8 cellular contexts compared by ENCODE assay signal in the genomic region with DNA sequence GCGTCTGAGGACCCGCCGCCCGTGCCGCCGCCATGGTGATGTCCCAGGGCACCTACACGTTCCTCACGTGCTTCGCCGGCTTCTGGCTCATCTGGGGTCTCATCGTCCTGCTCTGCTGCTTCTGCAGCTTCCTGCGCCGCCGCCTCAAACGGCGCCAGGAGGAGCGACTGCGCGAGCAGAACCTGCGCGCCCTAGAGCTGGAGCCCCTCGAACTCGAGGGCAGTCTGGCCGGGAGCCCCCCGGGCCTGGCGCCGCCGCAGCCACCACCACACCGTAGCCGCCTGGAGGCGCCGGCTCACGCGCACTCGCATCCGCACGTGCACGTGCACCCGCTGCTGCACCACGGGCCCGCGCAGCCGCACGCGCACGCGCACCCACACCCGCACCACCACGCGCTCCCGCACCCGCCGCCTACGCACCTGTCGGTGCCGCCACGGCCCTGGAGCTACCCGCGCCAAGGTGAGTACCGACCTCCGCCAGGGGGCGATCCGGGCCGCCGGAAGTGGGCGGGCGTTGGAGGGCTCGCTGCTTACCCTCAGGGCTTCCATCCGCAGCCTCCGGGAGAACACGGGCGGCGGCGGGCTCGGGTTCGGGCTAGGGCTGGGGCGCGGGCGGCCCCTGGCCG. TPM values are rescaled to one million over a fixed set of nuclear protein-coding genes. Genes with fewer than 3 reads are reported as not detected.
DNase-seq lines count a peak whose midpoint lies in the region; ATAC-seq and TF ChIP-seq lines count a peak whose summit lies in the region.

No MANE protein-coding gene starts in this region.

- no peaks in the 10 kb centered on the region for H3K36me3 Mint-ChIP-seq in T-helper 2 cell treated with Interferon-gamma antibody and Interleukin-4, amounts not matched to agents 5 μg/mL and 100 μg/mL, for 36 hours (ENCODE audit: low read depth)

- TF ChIP-seq CTCF in GM12875 (IDR thresholded peaks at IDR 0.05; ENCODE audit: borderline replicate concordance, insufficient read depth, low read depth, low read length): peak; percentile 88

- H3K36me3 ChIP-seq in iPS DF 6.9 (ENCODE audit: control insufficient read depth, insufficient read depth, low read length) (peaks cover 26% of the 10 kb centered on the region), skeletal muscle satellite cell (ENCODE audit: insufficient read depth, low read length) (peaks cover 36% of the 10 kb centered on the region)

- H3K27me3 Mint-ChIP-seq in T-helper 2 cell treated with Interferon-gamma antibody and Interleukin-4, amounts not matched to agents 5 μg/mL and 100 μg/mL, for 36 hours (ENCODE audit: low read depth): peaks cover 11% of the 10 kb centered on the region

- peak overlapping the region; percentile 56 for H3K9ac ChIP-seq in skeletal muscle satellite cell (ENCODE audit: low read depth, low read length)

- H3K4me1 ChIP-seq in iPS DF 6.9 (ENCODE audit: control insufficient read depth, insufficient read depth, low read length): peaks cover 6% of the 10 kb centered on the region
- peaks cover 33% of the 10 kb centered on the region for H3K4me1 ChIP-seq in skeletal muscle satellite cell (ENCODE audit: control insufficient read depth, insufficient read depth, low read length)

- no peaks in the 10 kb centered on the region for H3K9me3 ChIP-seq in iPS DF 6.9 (ENCODE audit: control insufficient read depth, insufficient read depth, low read length)
- H3K9me3 ChIP-seq in skeletal muscle satellite cell (replicated peaks; ENCODE audit: low read length): no peaks in the 10 kb centered on the region

- peak overlapping the region; percentile 76 for H3K4me3 ChIP-seq in GM12875 (ENCODE audit: low read depth, low read length)
- H3K4me3 ChIP-seq in iPS DF 6.9 (ENCODE audit: low read length): peak overlapping the region; percentile 74
- H3K4me3 ChIP-seq in skeletal muscle satellite cell (ENCODE audit: low read length): peak overlapping the region; percentile 69

- DNase-seq in NCI-H1105 (lab: John Stamatoyannopoulos, UW) (peak; percentile 70), anterior cingulate cortex (lab: John Stamatoyannopoulos, UW) (peak in 46 of 58 donors; percentile 16 to 79 (median 56)), iPS DF 6.9 (ENCODE audit: low read depth, low spot score) (no peak), medulla oblongata (ENCODE audit: extremely low spot score) (no peak)
- DNase-seq in T-helper 2 cell treated with Interferon-gamma antibody and Interleukin-4, amounts not matched to agents 5 μg/mL and 100 μg/mL, for 36 hours (ENCODE audit: low spot score): peak; percentile 94

- WGBS in iPS DF 6.9 (ENCODE audit: insufficient coverage, insufficient read length): no CpG with 5 or more reads among the region's 80 CpGs

- H3K27me3 ChIP-seq in iPS DF 6.9 (ENCODE audit: control insufficient read depth, insufficient read depth, low read length) (no peaks in the 10 kb centered on the region), skeletal muscle satellite cell (ENCODE audit: control insufficient read depth, insufficient read depth, low read length) (no peaks in the 10 kb centered on the region)

- H3K4me2 ChIP-seq in skeletal muscle satellite cell (ENCODE audit: low read length): peak overlapping the region; percentile 93

- H3K4me1 Mint-ChIP-seq in T-helper 2 cell treated with Interferon-gamma antibody and Interleukin-4, amounts not matched to agents 5 μg/mL and 100 μg/mL, for 36 hours (ENCODE audit: low read depth): peaks cover 13% of the 10 kb centered on the region

- H3K9me3 Mint-ChIP-seq in T-helper 2 cell treated with Interferon-gamma antibody and Interleukin-4, amounts not matched to agents 5 μg/mL and 100 μg/mL, for 36 hours: no peaks in the 10 kb centered on the region

- ATAC-seq in HG02588 (IDR thresholded peaks at IDR 0.05; ENCODE audit: unreplicated experiment): peak; percentile 41

- no peak overlapping the region for H3K27ac ChIP-seq in iPS DF 6.9 (ENCODE audit: low read length)

- peak overlapping the region; percentile 55 for H3K27ac Mint-ChIP-seq in T-helper 2 cell treated with Interferon-gamma antibody and Interleukin-4, amounts not matched to agents 5 μg/mL and 100 μg/mL, for 36 hours

- H3K4me3 Mint-ChIP-seq in T-helper 2 cell treated with Interferon-gamma antibody and Interleukin-4, amounts not matched to agents 5 μg/mL and 100 μg/mL, for 36 hours: peak overlapping the region; percentile 55

RNA-seq across cellular contexts. Expression of a gene that starts 8.5 kb away (rescaled TPM):
- 35.2 and 37.8 TPM in 2 replicates for total RNA-seq in skeletal muscle satellite cell (2012; rRNA removed)

RNA-seq across cellular contexts. Expression of a gene that starts 18.3 kb away (rescaled TPM):
- 191 and 225 TPM in 2 replicates for total RNA-seq in skeletal muscle satellite cell (2012; rRNA removed)

RNA-seq across cellular contexts. Expression of a gene that starts 28.7 kb away (rescaled TPM):
- 22.1 and 28.4 TPM in 2 replicates for total RNA-seq in skeletal muscle satellite cell (2012; rRNA removed)

RNA-seq across cellular contexts. Expression of a gene that starts 42.3 kb away (rescaled TPM):
- 75.3 and 151 TPM in 2 replicates for total RNA-seq in skeletal muscle satellite cell (2012; rRNA removed)

RNA-seq across cellular contexts. Expression of a gene that starts 45.8 kb away (rescaled TPM):
- 1.3 and 1.5 TPM in 2 replicates for total RNA-seq in skeletal muscle satellite cell (2012; rRNA removed)

Comparison
In these comparisons a context has a peak if more than half of its experiments do, and no peak if none do; other contexts are left out.
1. DNase-seq: peak in NCI-H1105 (single experiment), T-helper 2 cell treated with Interferon-gamma antibody and Interleukin-4, amounts not matched to agents 5 μg/mL and 100 μg/mL, for 36 hours (single experiment) and anterior cingulate cortex (46 of 58); none in iPS DF 6.9 (single experiment) and medulla oblongata (single experiment).
2. Peak in every context shown above with its lines, with median percentiles within 50 percentile points of each other: H3K4me3 ChIP-seq.